ENCODE assay signal across 1 cellular context in genomic region chr1:247390116-247390791, GRCh38.
TF ChIP-seq lines count a peak whose summit lies in the region.

No MANE protein-coding gene starts in this region.

TF ChIP-seq in K562, 482 proteins besides CTCF, POLR2A, EP300 and RAD21 (continued from another document):
- TF ChIP-seq ZNF609 (CRISPR knock-in tag; IDR thresholded peaks at IDR 0.05; ENCODE audit: borderline replicate concordance) (no peak), SIRT6 (IDR thresholded peaks at IDR 0.05; ENCODE audit: low read depth, low read length) (no peak), FOXJ3 (CRISPR knock-in tag; IDR thresholded peaks at IDR 0.05) (no peak), RFX1 (IDR thresholded peaks at IDR 0.05) (no peak), RCOR1 (IDR thresholded peaks at IDR 0.05; ENCODE audit: borderline replicate concordance in 1 of 2, low read depth in 2 of 2, low read length in 2 of 2) (peak in 1 of 2 experiments; percentile 72; a peak in 1 of 4 replicates), HLTF (IDR thresholded peaks at IDR 0.05) (no peak), ATF3 (IDR thresholded peaks at IDR 0.05) (no peak), ATF3 (CRISPR knock-in tag; conservative IDR thresholded peaks at IDR 0.05) (no peak), ZNF263 (CRISPR knock-in tag; IDR thresholded peaks at IDR 0.05; ENCODE audit: borderline replicate concordance) (peak; percentile 92), CTBP1 (IDR thresholded peaks at IDR 0.05; ENCODE audit: borderline replicate concordance) (peak; percentile 77; the same call in 1 of the 2 replicates), PATZ1 (CRISPR knock-in tag; IDR thresholded peaks at IDR 0.05; ENCODE audit: borderline replicate concordance) (no peak), KLF10 (CRISPR knock-in tag; IDR thresholded peaks at IDR 0.05) (no peak), ZNF316 (IDR thresholded peaks at IDR 0.05) (no peak), KDM4B (IDR thresholded peaks at IDR 0.05; ENCODE audit: borderline replicate concordance in 2 of 2, low read depth in 1 of 2) (no peak), ZNF785 (CRISPR knock-in tag; IDR thresholded peaks at IDR 0.05) (no peak), SETDB1 (IDR thresholded peaks at IDR 0.05; ENCODE audit: low read length) (no peak), SMARCA4 (IDR thresholded peaks at IDR 0.05) (peak; percentile 71), RBFOX2 (IDR thresholded peaks at IDR 0.05; ENCODE audit: low read depth, low read length) (no peak), KAT8 (IDR thresholded peaks at IDR 0.05; ENCODE audit: low read depth) (no peak), TBP (optimal IDR thresholded peaks at IDR 0.05; ENCODE audit: low read depth, low read length) (peak; percentile 87), SRSF1 (IDR thresholded peaks at IDR 0.05; ENCODE audit: low read depth, low read length) (no peak), CREB1 (IDR thresholded peaks at IDR 0.05) (no peak), CREB1 (CRISPR knock-in tag; IDR thresholded peaks at IDR 0.05) (no peak), ZNF551 (CRISPR knock-in tag; IDR thresholded peaks at IDR 0.05) (no peak), ZSCAN29 (IDR thresholded peaks at IDR 0.05) (no peak)
- TF ChIP-seq, protein P1, sequence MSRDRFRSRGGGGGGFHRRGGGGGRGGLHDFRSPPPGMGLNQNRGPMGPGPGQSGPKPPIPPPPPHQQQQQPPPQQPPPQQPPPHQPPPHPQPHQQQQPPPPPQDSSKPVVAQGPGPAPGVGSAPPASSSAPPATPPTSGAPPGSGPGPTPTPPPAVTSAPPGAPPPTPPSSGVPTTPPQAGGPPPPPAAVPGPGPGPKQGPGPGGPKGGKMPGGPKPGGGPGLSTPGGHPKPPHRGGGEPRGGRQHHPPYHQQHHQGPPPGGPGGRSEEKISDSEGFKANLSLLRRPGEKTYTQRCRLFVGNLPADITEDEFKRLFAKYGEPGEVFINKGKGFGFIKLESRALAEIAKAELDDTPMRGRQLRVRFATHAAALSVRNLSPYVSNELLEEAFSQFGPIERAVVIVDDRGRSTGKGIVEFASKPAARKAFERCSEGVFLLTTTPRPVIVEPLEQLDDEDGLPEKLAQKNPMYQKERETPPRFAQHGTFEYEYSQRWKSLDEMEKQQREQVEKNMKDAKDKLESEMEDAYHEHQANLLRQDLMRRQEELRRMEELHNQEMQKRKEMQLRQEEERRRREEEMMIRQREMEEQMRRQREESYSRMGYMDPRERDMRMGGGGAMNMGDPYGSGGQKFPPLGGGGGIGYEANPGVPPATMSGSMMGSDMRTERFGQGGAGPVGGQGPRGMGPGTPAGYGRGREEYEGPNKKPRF (IDR thresholded peaks at IDR 0.05; ENCODE audit: low read depth, low read length): no peak
- TF ChIP-seq, protein P2, sequence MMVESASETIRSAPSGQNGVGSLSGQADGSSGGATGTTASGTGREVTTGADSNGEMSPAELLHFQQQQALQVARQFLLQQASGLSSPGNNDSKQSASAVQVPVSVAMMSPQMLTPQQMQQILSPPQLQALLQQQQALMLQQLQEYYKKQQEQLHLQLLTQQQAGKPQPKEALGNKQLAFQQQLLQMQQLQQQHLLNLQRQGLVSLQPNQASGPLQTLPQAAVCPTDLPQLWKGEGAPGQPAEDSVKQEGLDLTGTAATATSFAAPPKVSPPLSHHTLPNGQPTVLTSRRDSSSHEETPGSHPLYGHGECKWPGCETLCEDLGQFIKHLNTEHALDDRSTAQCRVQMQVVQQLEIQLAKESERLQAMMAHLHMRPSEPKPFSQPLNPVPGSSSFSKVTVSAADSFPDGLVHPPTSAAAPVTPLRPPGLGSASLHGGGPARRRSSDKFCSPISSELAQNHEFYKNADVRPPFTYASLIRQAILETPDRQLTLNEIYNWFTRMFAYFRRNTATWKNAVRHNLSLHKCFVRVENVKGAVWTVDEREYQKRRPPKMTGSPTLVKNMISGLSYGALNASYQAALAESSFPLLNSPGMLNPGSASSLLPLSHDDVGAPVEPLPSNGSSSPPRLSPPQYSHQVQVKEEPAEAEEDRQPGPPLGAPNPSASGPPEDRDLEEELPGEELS (CRISPR knock-in tag; IDR thresholded peaks at IDR 0.05; ENCODE audit: borderline replicate concordance): no peak
TF ChIP-seq in K562: peak in this region for 39.
